12 cellular contexts compared by ENCODE assay signal in genomic region chr1:156673387-156674121, GRCh38. TPM values are rescaled to one million over a fixed set of nuclear protein-coding genes. Genes with fewer than 3 reads are reported as not detected.
DNase-seq lines count a peak whose midpoint lies in the region; TF ChIP-seq lines count a peak whose summit lies in the region.
"Had no signal": no experiment of that assay in that cellular context is flagged by ENCODE, and none has a peak within 500 bp of the region (broad histone marks: within the 10 kb centered on the region; RNA-seq: fewer than 3 reads in every experiment).

No MANE protein-coding gene starts in this region.

- H3K4me3 ChIP-seq in skeletal muscle cell (ENCODE audit: low read depth, low read length): peak overlapping the region; percentile 62
- H3K4me3 ChIP-seq: PC-9 had no signal

- DNase-seq in cerebellum (ENCODE audit: low spot score) (peak; percentile 78), iPS-NIHi7 (ENCODE audit: extremely low spot score) (peak; percentile 79), skeletal muscle cell (ENCODE audit: low read depth) (no peak), DMS53 treated with DMSO at 0.1 percent for 48 hours (lab: John Stamatoyannopoulos, UW; ENCODE audit: unreplicated experiment) (no peak), Kasumi-1 (lab: John Stamatoyannopoulos, UW) (no peak), NCI-H524 treated with DMSO at 0.1 percent for 48 hours (lab: John Stamatoyannopoulos, UW) (no peak), DMS53 (lab: John Stamatoyannopoulos, UW) (no peak)
- DNase-seq: activated CD4-positive, alpha-beta T cell treated with anti-CD3 and anti-CD28 coated beads for 1 hour; activated naive CD8-positive, alpha-beta T cell treated with anti-CD3 and anti-CD28 coated beads, Interleukin-2, amount 10 ng/mL, durations not matched to agents 7 days and 5 days; naive B cell; PC-9 had no signal

- no peak for TF ChIP-seq EP300 in Ishikawa (IDR thresholded peaks at IDR 0.05; ENCODE audit: borderline replicate concordance)

- TF ChIP-seq RAD21 in Ishikawa (IDR thresholded peaks at IDR 0.05; ENCODE audit: low read depth): no peak

TF ChIP-seq in Ishikawa, 13 proteins besides CTCF, POLR2A, EP300 and RAD21:
- TF ChIP-seq TCF12 (IDR thresholded peaks at IDR 0.05; ENCODE audit: low read depth) (no peak), MAX (IDR thresholded peaks at IDR 0.05) (no peak), CREB1 (IDR thresholded peaks at IDR 0.05; ENCODE audit: low read depth) (no peak), CEBPB (IDR thresholded peaks at IDR 0.05) (no peak), EGR1 (IDR thresholded peaks at IDR 0.05) (0 out of 2 replicates have a peak, but pooled peaks have one; percentile 33), TAF1 (IDR thresholded peaks at IDR 0.05; ENCODE audit: low read depth) (no peak), FOXM1 (IDR thresholded peaks at IDR 0.05; ENCODE audit: borderline replicate concordance, low read depth) (no peak)

RNA-seq across cellular contexts. Expression of gene NES, which starts 3.7 kb away (rescaled TPM):
- total RNA-seq in cerebellum: 45.5 TPM
- total RNA-seq: activated naive CD8-positive, alpha-beta T cell treated with anti-CD3 and anti-CD28 coated beads, Interleukin-2, amount 10 ng/mL, durations not matched to agents 7 days and 5 days had no signal

RNA-seq across cellular contexts. Expression of gene BCAN, which starts 31.6 kb away (rescaled TPM):
- 106 TPM for total RNA-seq in cerebellum
- total RNA-seq: activated naive CD8-positive, alpha-beta T cell treated with anti-CD3 and anti-CD28 coated beads, Interleukin-2, amount 10 ng/mL, durations not matched to agents 7 days and 5 days; PC-9 had no signal

RNA-seq across cellular contexts. Expression of gene CRABP2, which starts 31.8 kb away (rescaled TPM):
- 9.6 TPM for total RNA-seq in cerebellum

RNA-seq across cellular contexts. Expression of gene HAPLN2, which starts 54.3 kb away (rescaled TPM):
- 1.3 TPM for total RNA-seq in cerebellum
- total RNA-seq: PC-9 had no signal

RNA-seq across cellular contexts. Expression of gene METTL25B, which starts 54.7 kb away (rescaled TPM):
- 7.9 TPM for total RNA-seq in cerebellum

Comparison
In these comparisons a context has a peak if more than half of its experiments do, and no peak if none do; other contexts are left out.
1. DNase-seq: peak in cerebellum (single experiment) and iPS-NIHi7 (single experiment); none in skeletal muscle cell (single experiment), DMS53 treated with DMSO at 0.1 percent for 48 hours (single experiment), Kasumi-1 (0 of 2), NCI-H524 treated with DMSO at 0.1 percent for 48 hours (single experiment) and DMS53 (single experiment).